25 cellular contexts compared by ENCODE assay signal in genomic region chr2:24903527-24904103, GRCh38.
"Had no signal": no experiment of that assay in that cellular context is flagged by ENCODE, and none has a peak within 500 bp of the region (broad histone marks: within the 10 kb centered on the region; RNA-seq: fewer than 3 reads in every experiment).

No MANE protein-coding gene starts in this region.

- H3K9me3 ChIP-seq: MG63 had no signal

- H3K9me3 Mint-ChIP-seq: activated naive CD4-positive, alpha-beta T cell treated with anti-CD3 and anti-CD28 coated beads, Interleukin-2, amount 50 U/mL, for 24 hours; activated T-helper 17 cell treated with anti-CD3 and anti-CD28 coated beads, Interleukin-2, amount 50 U/mL, for 72 hours; T-cell had no signal

- H3K27me3 ChIP-seq: MG63 had no signal

- H3K27ac Mint-ChIP-seq: activated CD4-positive, alpha-beta memory T cell treated with anti-CD3 and anti-CD28 coated beads, Interleukin-2, amount 10 ng/mL, durations not matched to agents 7 days and 5 days; activated CD4-positive, alpha-beta T cell treated with anti-CD3 and anti-CD28 coated beads for 36 hours; activated naive CD4-positive, alpha-beta T cell treated with anti-CD3 and anti-CD28 coated beads, Interleukin-2, amount 50 U/mL, for 24 hours; activated T-helper 17 cell treated with anti-CD3 and anti-CD28 coated beads, Interleukin-2, amount 50 U/mL, for 72 hours; T-cell had no signal

- H3K9ac ChIP-seq: KMS-11 had no signal

- H3K27ac ChIP-seq: KMS-11, SK-N-MC, VCaP had no signal

- H3K4me3 Mint-ChIP-seq: activated CD4-positive, alpha-beta memory T cell treated with anti-CD3 and anti-CD28 coated beads, Interleukin-2, amount 10 ng/mL, durations not matched to agents 7 days and 5 days; activated CD4-positive, alpha-beta T cell treated with anti-CD3 and anti-CD28 coated beads for 36 hours; activated naive CD4-positive, alpha-beta T cell treated with anti-CD3 and anti-CD28 coated beads, Interleukin-2, amount 50 U/mL, for 24 hours; activated T-helper 17 cell treated with anti-CD3 and anti-CD28 coated beads, Interleukin-2, amount 50 U/mL, for 72 hours; T-cell had no signal

- H3K27me3 Mint-ChIP-seq: activated CD4-positive, alpha-beta memory T cell treated with anti-CD3 and anti-CD28 coated beads, Interleukin-2, amount 10 ng/mL, durations not matched to agents 7 days and 5 days; activated CD4-positive, alpha-beta T cell treated with anti-CD3 and anti-CD28 coated beads for 36 hours; activated naive CD4-positive, alpha-beta T cell treated with anti-CD3 and anti-CD28 coated beads, Interleukin-2, amount 50 U/mL, for 24 hours; activated T-helper 17 cell treated with anti-CD3 and anti-CD28 coated beads, Interleukin-2, amount 50 U/mL, for 72 hours; T-cell had no signal

- H3K4me3 ChIP-seq: MG63, SK-N-MC had no signal

- ATAC-seq: activated CD4-positive, alpha-beta T cell treated with anti-CD3 and anti-CD28 coated beads for 36 hours; activated T-helper 17 cell treated with anti-CD3 and anti-CD28 coated beads, Interleukin-2, amount 50 U/mL, for 72 hours; Right ventricle myocardium inferior; T-cell had no signal

- DNase-seq: activated CD4-positive, alpha-beta memory T cell treated with anti-CD3 and anti-CD28 coated beads, Interleukin-2, amount 10 ng/mL, durations not matched to agents 7 days and 5 days; activated CD4-positive, alpha-beta T cell treated with anti-CD3 and anti-CD28 coated beads for 36 hours; activated CD4-positive, alpha-beta T cell treated with anti-CD3 and anti-CD28 coated beads, Interleukin-2, amount 50 U/mL, for 1 hour; activated naive CD4-positive, alpha-beta T cell; activated T-cell treated with anti-CD3 and anti-CD28 coated beads for 4 hours; activated T-cell treated with anti-CD3 and anti-CD28 coated beads, Interleukin-2, amount 50 U/mL, for 48 hours; MG63; NCI-H1092 treated with DMSO at 0.1 percent for 48 hours; NCI-H1417 treated with DMSO at 0.1 percent for 48 hours; NCI-H1694 treated with DMSO at 0.1 percent for 48 hours; NCI-H2029 treated with DMSO at 0.1 percent for 48 hours; NCI-H345; NCI-H510A; NCI-H526 treated with DMSO at 0.1 percent for 48 hours; NCI-H82; RPMI8226; T-cell; T-helper 2 cell; T1000 had no signal

- H3K4me2 ChIP-seq: KMS-11 had no signal
